5 cellular contexts compared by ENCODE assay signal in the genomic region with DNA sequence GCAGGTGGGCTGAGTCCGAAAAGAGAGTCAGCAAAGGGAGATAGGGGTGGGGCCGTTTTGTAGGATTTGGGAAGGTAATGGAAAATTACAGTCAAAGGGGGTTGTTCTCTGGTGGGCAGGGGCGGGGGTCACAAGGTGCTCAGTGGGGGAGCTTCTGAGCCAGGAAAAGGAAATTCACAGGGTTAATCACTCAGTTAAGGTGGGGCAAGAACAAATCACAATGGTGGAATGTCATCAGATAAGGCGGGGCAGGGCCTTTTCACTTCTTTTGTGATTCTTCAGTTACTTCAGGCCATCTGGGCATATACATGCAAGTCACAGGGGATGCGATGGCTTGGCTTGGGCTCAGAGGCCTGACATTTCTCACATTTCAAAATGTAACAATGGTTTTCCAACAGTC. TPM values are rescaled to one million over a fixed set of nuclear protein-coding genes. Genes with fewer than 3 reads are reported as not detected.
"Had no signal": no experiment of that assay in that cellular context is flagged by ENCODE, and none has a peak within 500 bp of the region (broad histone marks: within the 10 kb centered on the region; RNA-seq: fewer than 3 reads in every experiment).

No MANE protein-coding gene starts in this region.

RNA-seq across cellular contexts. Expression of a gene that starts 24.5 kb away (rescaled TPM):
- total RNA-seq: RPMI7951, SJCRH30, SK-MEL-5 had no signal

RNA-seq across cellular contexts. Expression of a gene that starts 59.7 kb away (rescaled TPM):
- total RNA-seq: PC-3, Right ventricle myocardium inferior, SJCRH30 had no signal
